13 cellular contexts compared by ENCODE assay signal in genomic region chr21:45894107-45894810, GRCh38.
A peak's percentile ranks its signal among the peaks of the same experiment; 100 is the strongest.
DNase-seq lines count a peak whose midpoint lies in the region; ATAC-seq and TF ChIP-seq lines count a peak whose summit lies in the region.
"Had no signal": no experiment of that assay in that cellular context is flagged by ENCODE, and none has a peak within 500 bp of the region (broad histone marks: within the 10 kb centered on the region; RNA-seq: fewer than 3 reads in every experiment).

No MANE protein-coding gene starts in this region.

- H3K36me3 ChIP-seq in BJ (ENCODE audit: control insufficient read depth, insufficient read depth, low read length) (no peaks in the 10 kb centered on the region), Panc1 (ENCODE audit: control insufficient read depth, insufficient read depth, low read length) (no peaks in the 10 kb centered on the region)

- in situ Hi-C loops in Panc1 (cut with HindIII; ENCODE audit: low pct_unique_long_range_greater_than_20kb, low sequenced_read_pairs), result no loop called here

- H3K27me3 Mint-ChIP-seq in activated CD4-positive, alpha-beta memory T cell treated with anti-CD3 and anti-CD28 coated beads, Interleukin-2, amount 10 ng/mL, durations not matched to agents 7 days and 5 days, result peaks cover 20% of the 10 kb centered on the region

- DNase-seq in BJ (ENCODE audit: low read depth) (peak; percentile 26), Panc1 (ENCODE audit: low read depth, low spot score) (no peak), fibroblast of peridontal ligament (ENCODE audit: extremely low read depth) (peak; percentile 60), non-pigmented ciliary epithelial cell (ENCODE audit: low read depth) (peak; percentile 40), dermis blood vessel endothelial cell (no peak)
- DNase-seq in activated CD4-positive, alpha-beta memory T cell treated with anti-CD3 and anti-CD28 coated beads, Interleukin-2, amount 10 ng/mL, durations not matched to agents 7 days and 5 days, result no peak
- DNase-seq: activated T-cell treated with anti-CD3 and anti-CD28 coated beads for 4 hours, cortex of kidney, NCI-H1436 had no signal

- H3K4me1 Mint-ChIP-seq in activated CD4-positive, alpha-beta memory T cell treated with anti-CD3 and anti-CD28 coated beads, Interleukin-2, amount 10 ng/mL, durations not matched to agents 7 days and 5 days, result peaks cover 21% of the 10 kb centered on the region

- H3K4me1 ChIP-seq in Panc1 (ENCODE audit: control insufficient read depth, insufficient read depth, low read length), result no peaks in the 10 kb centered on the region

- ATAC-seq in Panc1 (peak; percentile 46), GM18868 (IDR thresholded peaks at IDR 0.05; ENCODE audit: unreplicated experiment) (no peak), HG03378 (IDR thresholded peaks at IDR 0.05; ENCODE audit: unreplicated experiment) (no peak)

- H3K27ac ChIP-seq in Panc1 (ENCODE audit: low read length), result no peak overlapping the region

- BruUV-seq in Panc1 (replicated peaks; lab: Mats Ljungman, UMichigan), result no TSS peak

- CTCF ChIA-PET in BJ (lab: Yijun Ruan, JAX) (interaction anchor here (1.9 kb wide), 1 partner anchor 14 kb away, joined by 10 read pairs; no protein-coding TSS in a partner anchor), Panc1 (lab: Charles Lee) (no interaction called here)
- CTCF ChIA-PET in activated CD4-positive, alpha-beta memory T cell treated with anti-CD3 and anti-CD28 coated beads, Interleukin-2, amount 10 ng/mL, durations not matched to agents 7 days and 5 days (lab: Charles Lee), result no interaction called here

- H3K9me3 ChIP-seq in Panc1 (ENCODE audit: control insufficient read depth, insufficient read depth, low read depth, low read length), result no peaks in the 10 kb centered on the region

- no peaks in the 10 kb centered on the region for H3K36me3 Mint-ChIP-seq in activated CD4-positive, alpha-beta memory T cell treated with anti-CD3 and anti-CD28 coated beads, Interleukin-2, amount 10 ng/mL, durations not matched to agents 7 days and 5 days (ENCODE audit: low read depth)
- H3K36me3 Mint-ChIP-seq: CD14-positive monocyte had no signal

- no peak overlapping the region for H3K4me3 Mint-ChIP-seq in activated CD4-positive, alpha-beta memory T cell treated with anti-CD3 and anti-CD28 coated beads, Interleukin-2, amount 10 ng/mL, durations not matched to agents 7 days and 5 days
- H3K4me3 Mint-ChIP-seq: CD14-positive monocyte, neural crest cell had no signal

- POLR2A ChIA-PET in BJ (lab: Charles Lee) (no interaction called here), Panc1 (lab: Charles Lee) (no interaction called here)
- POLR2A ChIA-PET in activated CD4-positive, alpha-beta memory T cell treated with anti-CD3 and anti-CD28 coated beads, Interleukin-2, amount 10 ng/mL, durations not matched to agents 7 days and 5 days (lab: Charles Lee), result no interaction called here

- TF ChIP-seq CTCF in BJ (IDR thresholded peaks at IDR 0.05; ENCODE audit: insufficient read depth, low read depth, low read length) (no peak), Panc1 (IDR thresholded peaks at IDR 0.05) (no peak)

- intact Hi-C loops in Panc1 (cut with micrococcal nuclease; ENCODE audit: unreplicated experiment), result no loop called here

- no peak overlapping the region for H3K27ac Mint-ChIP-seq in activated CD4-positive, alpha-beta memory T cell treated with anti-CD3 and anti-CD28 coated beads, Interleukin-2, amount 10 ng/mL, durations not matched to agents 7 days and 5 days

- H3K9me3 Mint-ChIP-seq in activated CD4-positive, alpha-beta memory T cell treated with anti-CD3 and anti-CD28 coated beads, Interleukin-2, amount 10 ng/mL, durations not matched to agents 7 days and 5 days, result no peaks in the 10 kb centered on the region
- H3K9me3 Mint-ChIP-seq: CD14-positive monocyte, neural crest cell had no signal

- peaks cover 11% of the 10 kb centered on the region for H3K27me3 ChIP-seq in BJ (ENCODE audit: control insufficient read depth, insufficient read depth, low read length)
- no peaks in the 10 kb centered on the region for H3K27me3 ChIP-seq in Panc1 (ENCODE audit: control insufficient read depth, insufficient read depth, low read length)

- H3K4me3 ChIP-seq in BJ (ENCODE audit: low read depth, low read length) (no peak overlapping the region), Panc1 (ENCODE audit: low read depth in 2 of 2, low read length in 2 of 2) (no peak overlapping the region)

Comparison
In these comparisons a context has a peak if more than half of its experiments do, and no peak if none do; other contexts are left out.
1. DNase-seq: peak in BJ (single experiment), fibroblast of peridontal ligament (single experiment) and non-pigmented ciliary epithelial cell (single experiment); none in Panc1 (single experiment), dermis blood vessel endothelial cell (single experiment) and activated CD4-positive, alpha-beta memory T cell treated with anti-CD3 and anti-CD28 coated beads, Interleukin-2, amount 10 ng/mL, durations not matched to agents 7 days and 5 days (single experiment).